ENCODE assay signal across 9 cellular contexts in genomic region chr5:133247881-133248642, GRCh38.
DNase-seq lines count a peak whose midpoint lies in the region; ATAC-seq and TF ChIP-seq lines count a peak whose summit lies in the region.
"Had no signal": no experiment of that assay in that cellular context is flagged by ENCODE, and none has a peak within 500 bp of the region (broad histone marks: within the 10 kb centered on the region; RNA-seq: fewer than 3 reads in every experiment).

No MANE protein-coding gene starts in this region.

- no peak for TF ChIP-seq POLR2A in upper lobe of left lung (IDR thresholded peaks at IDR 0.05)

- no peaks in the 10 kb centered on the region for H3K79me2 ChIP-seq in hepatocyte

- no peaks in the 10 kb centered on the region for H4K20me1 ChIP-seq in hepatocyte (ENCODE audit: insufficient read depth, poor library complexity, severe bottlenecking)

- H2AFZ ChIP-seq in hepatocyte: no peak overlapping the region

- WGBS in hepatocyte (ENCODE audit: low lambda C conversion rate, missing lambda C conversion rate): 62% methylated on average over 6 of the region's 6 CpGs
- WGBS in upper lobe of left lung, 2 donors: 88 to 89% methylated on average over 4 to 6 of the region's 6 CpGs

- no peak for TF ChIP-seq EP300 in upper lobe of left lung (IDR thresholded peaks at IDR 0.05)

- no peak overlapping the region for H3K4me3 ChIP-seq in hepatocyte
- H3K4me3 ChIP-seq in upper lobe of left lung: no peak overlapping the region

- no peaks in the 10 kb centered on the region for H3K36me3 ChIP-seq in hepatocyte (replicated peaks; ENCODE audit: insufficient read depth, low read depth)
- H3K36me3 ChIP-seq in upper lobe of left lung: no peaks in the 10 kb centered on the region

- ATAC-seq in SK-N-SH treated with all-trans-retinoic acid at 6 μM for 48 hours: peak; percentile 89
- ATAC-seq in upper lobe of left lung (ENCODE audit: low FRiP score in 2 of 2): peak in 1 of 2 donors; percentile 1
- ATAC-seq in HG03521 (IDR thresholded peaks at IDR 0.05; ENCODE audit: unreplicated experiment): no peak

- H3K27me3 ChIP-seq in hepatocyte (no peaks in the 10 kb centered on the region), upper lobe of left lung (no peaks in the 10 kb centered on the region)

- H3K27ac ChIP-seq in hepatocyte (no peak overlapping the region), upper lobe of left lung (no peak overlapping the region)
- H3K27ac ChIP-seq: C4-2B had no signal

- DNase-seq in SHP77 (lab: John Stamatoyannopoulos, UW) (peak; percentile 15 to 51), SHP77 treated with DMSO at 0.1 percent for 48 hours (lab: John Stamatoyannopoulos, UW) (no peak), hepatocyte (ENCODE audit: low spot score) (peak; percentile 62), upper lobe of left lung (no peak), NCI-H1105 treated with DMSO at 0.1 percent for 48 hours (lab: John Stamatoyannopoulos, UW) (no peak)
- no peak for DNase-seq in activated CD4-positive, alpha-beta T cell treated with anti-CD3 and anti-CD28 coated beads for 4 hours

- peak; percentile 45 for TF ChIP-seq CTCF in hepatocyte (IDR thresholded peaks at IDR 0.05; ENCODE audit: poor library complexity)
- peak in 4 of 6 experiments; percentile 16 to 35 (median 25) for TF ChIP-seq CTCF in upper lobe of left lung (IDR thresholded peaks at IDR 0.05)

- no peaks in the 10 kb centered on the region for H3K9me2 ChIP-seq in hepatocyte (replicated peaks; ENCODE audit: insufficient read depth)

- H3K4me1 ChIP-seq in hepatocyte (ENCODE audit: insufficient read depth): peaks cover 11% of the 10 kb centered on the region
- peaks cover 0 to 8% (median 5%) of the 10 kb centered on the region in 4 donors for H3K4me1 ChIP-seq in upper lobe of left lung

- no peak overlapping the region for H3K4me2 ChIP-seq in hepatocyte

- H3K9me3 ChIP-seq in hepatocyte (ENCODE audit: low read depth) (no peaks in the 10 kb centered on the region), upper lobe of left lung (no peaks in the 10 kb centered on the region)

TF ChIP-seq in SK-N-SH treated with all-trans-retinoic acid at 6 μM for 48 hours, 23 proteins besides CTCF, POLR2A, EP300 and RAD21:
- TF ChIP-seq PPARA (CRISPR knock-in tag; IDR thresholded peaks at IDR 0.05; ENCODE audit: borderline replicate concordance): no peak
- TF ChIP-seq ZFP3 (CRISPR knock-in tag; IDR thresholded peaks at IDR 0.05): no peak
- no peak for TF ChIP-seq TSHZ2 (CRISPR knock-in tag; IDR thresholded peaks at IDR 0.05)
- no peak for TF ChIP-seq PATZ1 (CRISPR knock-in tag; IDR thresholded peaks at IDR 0.05; ENCODE audit: borderline replicate concordance)

Comparison
In these comparisons a context has a peak if more than half of its experiments do, and no peak if none do; other contexts are left out.
1. DNase-seq: peak in SHP77 (2 of 2) and hepatocyte (single experiment); none in SHP77 treated with DMSO at 0.1 percent for 48 hours (single experiment), upper lobe of left lung (0 of 2), NCI-H1105 treated with DMSO at 0.1 percent for 48 hours (single experiment) and activated CD4-positive, alpha-beta T cell treated with anti-CD3 and anti-CD28 coated beads for 4 hours (0 of 2).